8 cellular contexts compared by ENCODE assay signal in the genomic region with DNA sequence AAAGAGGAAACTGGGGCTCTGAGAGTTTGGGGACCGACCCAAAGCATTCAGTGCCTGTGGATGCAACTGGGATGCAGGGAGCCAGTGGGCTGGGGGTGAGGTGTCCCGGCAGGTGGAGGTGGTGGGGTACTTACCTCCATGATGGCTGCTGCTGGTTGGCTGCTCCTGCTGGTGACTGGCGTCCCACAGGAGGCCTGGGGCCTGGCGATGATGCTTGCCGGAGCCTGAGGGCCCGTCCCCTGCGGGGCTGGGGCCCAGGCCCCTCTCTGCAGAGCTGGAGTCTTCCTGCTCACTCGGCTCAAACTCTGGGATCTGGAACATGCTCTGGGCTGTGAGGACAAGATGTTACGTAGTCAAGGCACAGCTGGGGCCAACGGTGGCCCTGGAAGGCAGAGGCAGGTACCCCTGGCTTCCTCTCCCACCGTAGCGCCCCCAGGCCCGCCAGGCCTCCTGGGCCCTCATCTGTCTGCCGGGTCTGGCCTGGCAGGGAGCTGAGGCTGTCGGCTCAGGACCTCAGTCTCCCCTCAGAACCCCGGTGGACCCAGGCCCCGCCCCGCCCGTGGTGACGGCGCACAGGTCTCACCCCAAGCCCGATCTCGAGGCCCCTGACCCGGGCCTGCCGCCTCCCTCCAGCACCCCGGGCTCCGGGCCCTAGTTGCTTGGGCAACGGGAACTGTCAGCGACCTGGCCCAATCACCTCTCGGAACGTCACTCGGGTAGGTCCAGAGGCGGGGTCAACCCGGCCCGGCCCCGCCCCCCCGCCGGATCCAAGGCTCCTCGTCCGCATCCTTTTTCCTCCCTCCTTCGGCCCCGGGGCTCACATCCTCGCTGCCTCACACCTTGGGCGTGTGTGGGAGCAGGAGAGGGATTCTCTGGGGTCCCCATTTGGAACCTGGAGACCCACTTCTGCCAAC. TPM values are rescaled to one million over a fixed set of nuclear protein-coding genes. Genes with fewer than 3 reads are reported as not detected.
A peak's percentile ranks its signal among the peaks of the same experiment; 100 is the strongest.
DNase-seq lines count a peak whose midpoint lies in the region; ATAC-seq and TF ChIP-seq lines count a peak whose summit lies in the region.

A gene (minus strand): TSS at position 618 of the 914 bp plus-strand sequence. CDS start 297 bp downstream, at position 321.

- TF ChIP-seq CTCF in activated B cell treated with CpG ODN at 0.5 μM for 24 hours (IDR thresholded peaks at IDR 0.05) = no peak
- no peak for TF ChIP-seq CTCF in cardiac fibroblast (IDR thresholded peaks at IDR 0.05; ENCODE audit: low read depth, low read length)
- TF ChIP-seq CTCF in smooth muscle cell (IDR thresholded peaks at IDR 0.05; ENCODE audit: borderline replicate concordance, insufficient read depth, poor library complexity, severe bottlenecking) = no peak

- peak; percentile 77 for ATAC-seq in GM19023 (IDR thresholded peaks at IDR 0.05; ENCODE audit: unreplicated experiment)
- ATAC-seq in HG03196 (IDR thresholded peaks at IDR 0.05; ENCODE audit: unreplicated experiment) = peak; percentile 56
- ATAC-seq in activated B cell treated with CpG ODN at 0.5 μM for 24 hours (ENCODE audit: low read depth) = peak; percentile 79

- H3K27ac Mint-ChIP-seq in activated B cell treated with CpG ODN at 0.5 μM for 24 hours (peak within 1 kb of the TSS; percentile 92), immature natural killer cell (peak within 1 kb of the TSS; percentile 91 to 99 (median 97))

- POLR2A ChIA-PET in activated B cell treated with CpG ODN at 0.5 μM for 24 hours (lab: Charles Lee) = interaction anchor here (0.5 to 5.8 kb wide), 21 partner anchors 9 to 1223 kb away, joined by 3 to 119 read pairs (median 5); a partner anchor contains a TSS

- peaks cover 15% of the 10 kb centered on the region for H3K79me2 ChIP-seq in smooth muscle cell (ENCODE audit: low read depth)

- no peaks in the 10 kb centered on the region for H3K9me3 ChIP-seq in smooth muscle cell (replicated peaks; ENCODE audit: low read depth)

- H3K9me3 Mint-ChIP-seq in activated B cell treated with CpG ODN at 0.5 μM for 24 hours (no peaks in the 10 kb centered on the region), immature natural killer cell (no peaks in the 10 kb centered on the region)

- peaks cover 20% of the 10 kb centered on the region for H3K4me1 Mint-ChIP-seq in activated B cell treated with CpG ODN at 0.5 μM for 24 hours
- H3K4me1 Mint-ChIP-seq in immature natural killer cell = peaks cover 8 to 12% of the 10 kb centered on the region in 2 donors

- H3K4me1 ChIP-seq in smooth muscle cell (ENCODE audit: low read depth) = peaks cover 11% of the 10 kb centered on the region

- peak within 1 kb of the TSS; percentile 73 for H2AFZ ChIP-seq in smooth muscle cell (ENCODE audit: low read depth)

- H3K9ac ChIP-seq in smooth muscle cell (ENCODE audit: low read depth) = peak within 1 kb of the TSS; percentile 93

- DNase-seq in AG08396 (ENCODE audit: low spot score) = peak; percentile 99
- DNase-seq in NCI-H345 (lab: John Stamatoyannopoulos, UW) = peak; percentile 96
- peak; percentile 80 for DNase-seq in activated B cell treated with CpG ODN at 0.5 μM for 24 hours
- DNase-seq in cardiac fibroblast (ENCODE audit: low read depth in 2 of 2) = peak; percentile 93 to 94
- DNase-seq in immature natural killer cell = peak; percentile 89 to 91 (median 91)
- DNase-seq in smooth muscle cell (lab: John Stamatoyannopoulos, UW; ENCODE audit: unreplicated experiment) = peak; percentile 84

- H4K20me1 ChIP-seq in smooth muscle cell (ENCODE audit: low read depth) = no peaks in the 10 kb centered on the region

- 8% methylated on average over 25 of the region's 44 CpGs for WGBS in smooth muscle cell (ENCODE audit: low lambda C conversion rate)

- H3K27me3 Mint-ChIP-seq in activated B cell treated with CpG ODN at 0.5 μM for 24 hours (no peaks in the 10 kb centered on the region), immature natural killer cell (ENCODE audit: low read depth in 3 of 3) (peaks cover 2 to 9% (median 8%) of the 10 kb centered on the region in 3 donors)

- H3K27ac ChIP-seq in smooth muscle cell (ENCODE audit: low read depth) = peak within 1 kb of the TSS; percentile 91

- peak within 1 kb of the TSS; percentile 91 for H3K4me2 ChIP-seq in smooth muscle cell

- H3F3A ChIP-seq in smooth muscle cell (ENCODE audit: low read depth) = no peaks in the 10 kb centered on the region

- peak within 1 kb of the TSS; percentile 90 for H3K4me3 Mint-ChIP-seq in activated B cell treated with CpG ODN at 0.5 μM for 24 hours
- peak within 1 kb of the TSS; percentile 85 to 91 (median 90) for H3K4me3 Mint-ChIP-seq in immature natural killer cell

- H3K4me3 ChIP-seq in cardiac fibroblast (replicated peaks in 1 of 2; ENCODE audit: low read depth in 2 of 2, low read length in 2 of 2) = peak within 1 kb of the TSS; percentile 76 to 80
- H3K4me3 ChIP-seq in smooth muscle cell = peak within 1 kb of the TSS; percentile 92

- peaks cover 14% of the 10 kb centered on the region for H3K36me3 Mint-ChIP-seq in activated B cell treated with CpG ODN at 0.5 μM for 24 hours (ENCODE audit: low read depth)
- H3K36me3 Mint-ChIP-seq in immature natural killer cell = peaks cover 0 to 5% (median 3%) of the 10 kb centered on the region in 3 donors

- no peaks in the 10 kb centered on the region for H3K36me3 ChIP-seq in smooth muscle cell (ENCODE audit: low read depth)

- intact Hi-C loops in activated B cell treated with CpG ODN at 0.5 μM for 24 hours (cut with micrococcal nuclease) = loop anchor here (1.0 to 2.0 kb wide), 3 partner anchors 33 to 58 kb away; a partner anchor contains a TSS

- H3K27me3 ChIP-seq in smooth muscle cell (ENCODE audit: low read depth) = no peaks in the 10 kb centered on the region

- CTCF ChIA-PET in activated B cell treated with CpG ODN at 0.5 μM for 24 hours (lab: Charles Lee) = interaction anchor here (1.0 to 2.6 kb wide), 10 partner anchors 13 to 80 kb away, joined by 3 to 11 read pairs (median 4); a partner anchor contains a TSS

RNA-seq across cellular contexts. Expression of the gene that starts here (rescaled TPM):
- total RNA-seq in activated B cell treated with CpG ODN at 0.5 μM for 24 hours = 21.7 and 26.6 TPM in 2 replicates
- 10 to 100 TPM; 67.7 to 87.5 (median 77.3) TPM for polyA plus RNA-seq in immature natural killer cell
- total RNA-seq in smooth muscle cell = 48.7 and 65.8 TPM in 2 replicates
- 117 and 126 TPM in 2 replicates for polyA plus RNA-seq in smooth muscle cell

Comparison
In these comparisons a context has a peak if more than half of its experiments do, and no peak if none do; other contexts are left out.
1. Peak in every context shown above with its lines: DNase-seq, ATAC-seq, H3K4me3 ChIP-seq and H3K27ac ChIP-seq.